1 cellular context compared by ENCODE assay signal in genomic region chr17:81636505-81637288, GRCh38.
TF ChIP-seq lines count a peak whose summit lies in the region.

NPLOC4 (minus strand) TSS chr17:81637112; CDS start chr17:81636930, 182 bp downstream.
TSPAN10 (plus strand) TSS chr17:81637196; CDS start chr17:81642413, 5,217 bp downstream.

TF ChIP-seq in HepG2, 621 proteins besides CTCF, POLR2A, EP300 and RAD21 (continued from another document and continues in another):
- TF ChIP-seq ZNF800 (CRISPR knock-in tag; IDR thresholded peaks at IDR 0.05) (no peak; the same call in 1 of the 2 replicates), ZNF136 (CRISPR knock-in tag; IDR thresholded peaks at IDR 0.05; ENCODE audit: low read depth) (no peak), STAG1 (CRISPR knock-in tag; IDR thresholded peaks at IDR 0.05) (no peak), ZC3H4 (CRISPR knock-in tag; IDR thresholded peaks at IDR 0.05; ENCODE audit: borderline replicate concordance) (peak; percentile 58; the same call in 1 of the 2 replicates), NR0B2 (CRISPR knock-in tag; IDR thresholded peaks at IDR 0.05) (peak; percentile 86), ZNF747 (CRISPR knock-in tag; IDR thresholded peaks at IDR 0.05; ENCODE audit: borderline replicate concordance) (no peak; the same call in 1 of the 2 replicates), RERE (CRISPR knock-in tag; IDR thresholded peaks at IDR 0.05; ENCODE audit: low read depth) (0 out of 2 replicates have a peak, but pooled peaks have one; percentile 44), PLSCR1 (CRISPR knock-in tag; IDR thresholded peaks at IDR 0.05; ENCODE audit: borderline replicate concordance) (no peak), ZNF331 (CRISPR knock-in tag; IDR thresholded peaks at IDR 0.05) (peak; percentile 98), ZNF512B (CRISPR knock-in tag; IDR thresholded peaks at IDR 0.05; ENCODE audit: borderline replicate concordance) (0 out of 2 replicates have a peak, but pooled peaks have one; percentile 27), ZNF792 (CRISPR knock-in tag; IDR thresholded peaks at IDR 0.05) (peak; percentile 91; the same call in 1 of the 2 replicates), FOSL1 (CRISPR knock-in tag; IDR thresholded peaks at IDR 0.05; ENCODE audit: borderline replicate concordance) (no peak), ZNF83 (CRISPR knock-in tag; IDR thresholded peaks at IDR 0.05; ENCODE audit: borderline replicate concordance) (no peak), ZNF280B (CRISPR knock-in tag; IDR thresholded peaks at IDR 0.05; ENCODE audit: borderline replicate concordance) (no peak; the same call in 1 of the 2 replicates), ZC3H13 (CRISPR knock-in tag; IDR thresholded peaks at IDR 0.05) (peak; percentile 89), FOXO4 (CRISPR knock-in tag; conservative IDR thresholded peaks at IDR 0.05) (no peak), ZNF550 (CRISPR knock-in tag; IDR thresholded peaks at IDR 0.05; ENCODE audit: borderline replicate concordance) (no peak), GTF2F1 (IDR thresholded peaks at IDR 0.05; ENCODE audit: low read length) (peak; percentile 78; the same call in 1 of the 2 replicates), MLLT10 (CRISPR knock-in tag; IDR thresholded peaks at IDR 0.05) (no peak), TFAP4 (IDR thresholded peaks at IDR 0.05; ENCODE audit: borderline replicate concordance, low read depth) (peak; percentile 60; the same call in 1 of the 2 replicates), REXO4 (CRISPR knock-in tag; IDR thresholded peaks at IDR 0.05; ENCODE audit: borderline replicate concordance) (no peak), ZNF772 (CRISPR knock-in tag; IDR thresholded peaks at IDR 0.05) (0 out of 2 replicates have a peak, but pooled peaks have one; percentile 23), CCAR2 (optimal IDR thresholded peaks at IDR 0.05; ENCODE audit: low read depth, low read length) (peak; percentile 79), ATAD3A (CRISPR knock-in tag; IDR thresholded peaks at IDR 0.05) (no peak), ZNF737 (CRISPR knock-in tag; IDR thresholded peaks at IDR 0.05; ENCODE audit: borderline replicate concordance) (no peak), SAP130 (CRISPR knock-in tag; IDR thresholded peaks at IDR 0.05; ENCODE audit: low read depth) (peak; percentile 95), ZNF292 (CRISPR knock-in tag; IDR thresholded peaks at IDR 0.05; ENCODE audit: borderline replicate concordance, low read depth) (no peak), ARNTL (CRISPR knock-in tag; IDR thresholded peaks at IDR 0.05) (no peak), KMT2B (CRISPR knock-in tag; IDR thresholded peaks at IDR 0.05) (peak; percentile 95), PBX2 (CRISPR knock-in tag; IDR thresholded peaks at IDR 0.05) (no peak), ZNF619 (CRISPR knock-in tag; IDR thresholded peaks at IDR 0.05) (no peak), HIVEP1 (CRISPR knock-in tag; IDR thresholded peaks at IDR 0.05) (peak; percentile 70), SRF (IDR thresholded peaks at IDR 0.05; ENCODE audit: low read depth, low read length) (peak; percentile 55; the same call in 1 of the 2 replicates), TP53 (CRISPR knock-in tag; conservative IDR thresholded peaks at IDR 0.05) (0 out of 2 replicates have a peak, but pooled peaks have one; percentile 15), ZNF776 (CRISPR knock-in tag; IDR thresholded peaks at IDR 0.05) (peak; percentile 70; the same call in 1 of the 2 replicates), ZNF414 (CRISPR knock-in tag; IDR thresholded peaks at IDR 0.05) (peak; percentile 89), ZBTB8A (CRISPR knock-in tag; IDR thresholded peaks at IDR 0.05; ENCODE audit: borderline replicate concordance, low read depth) (no peak), MIXL1 (CRISPR knock-in tag; IDR thresholded peaks at IDR 0.05) (peak; percentile 71), ZFP37 (CRISPR knock-in tag; IDR thresholded peaks at IDR 0.05; ENCODE audit: borderline replicate concordance) (peak; percentile 43; the same call in 1 of the 2 replicates), ZNF552 (CRISPR knock-in tag; IDR thresholded peaks at IDR 0.05; ENCODE audit: borderline replicate concordance) (no peak), HMGXB4 (CRISPR knock-in tag; IDR thresholded peaks at IDR 0.05; ENCODE audit: borderline replicate concordance in 1 of 2, low read depth in 1 of 2) (peak; percentile 74 to 95)
